ENCODE assay signal across 27 cellular contexts in the genomic region with DNA sequence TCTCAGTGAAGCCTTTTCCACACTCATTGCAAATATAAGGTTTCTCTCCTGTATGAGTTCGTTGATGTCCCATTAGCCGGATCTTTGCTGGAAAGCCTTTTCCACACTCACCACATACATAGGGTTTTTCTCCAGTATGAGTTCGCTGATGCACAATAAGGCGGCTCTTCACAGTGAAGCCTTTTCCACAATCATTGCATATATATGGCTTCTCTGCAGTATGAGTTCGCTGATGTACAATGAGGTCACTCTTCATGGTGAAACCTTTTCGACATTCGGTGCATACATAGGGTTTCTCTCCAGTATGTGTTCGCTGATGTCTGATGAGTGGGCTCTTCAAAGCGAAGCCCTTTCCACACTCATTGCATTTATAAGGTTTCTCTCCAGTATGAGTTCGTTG.
"Had no signal": no experiment of that assay in that cellular context is flagged by ENCODE, and none has a peak within 500 bp of the region (broad histone marks: within the 10 kb centered on the region; RNA-seq: fewer than 3 reads in every experiment).

No MANE protein-coding gene starts in this region.

- H3K27ac ChIP-seq: foreskin keratinocyte, left ventricle myocardium inferior, pancreas, skin epidermis, suprapubic skin, tibial nerve had no signal

- DNase-seq: activated B cell treated with CpG ODN at 0.5 μM for 24 hours; activated CD4-positive, alpha-beta T cell treated with anti-CD3 and anti-CD28 coated beads for 36 hours; activated CD4-positive, alpha-beta T cell treated with anti-CD3 and anti-CD28 coated beads, Interleukin-2, amount 50 U/mL, for 4 hours; activated CD8-positive, alpha-beta memory T cell treated with anti-CD3 and anti-CD28 coated beads for 24 hours; activated CD8-positive, alpha-beta memory T cell treated with anti-CD3 and anti-CD28 coated beads, Interleukin-2, amount 50 U/mL, for 4 hours; activated naive CD4-positive, alpha-beta T cell; activated naive CD8-positive, alpha-beta T cell treated with anti-CD3 and anti-CD28 coated beads, Interleukin-2, amount 10 ng/mL, durations not matched to agents 7 days and 5 days; activated T-cell treated with anti-CD3 and anti-CD28 coated beads, Interleukin-2, amount 50 U/mL, for 24 hours; amygdala; cerebellar nuclear complex; cortex of kidney; immature natural killer cell; left ventricle myocardium inferior; mammary epithelial cell; midbrain; nephron progenitor cell; pancreas; right cardiac atrium; stimulated activated CD4-positive, alpha-beta T cell treated with anti-CD3 and anti-CD28 coated beads, Interleukin-2, amount 100 ng/mL, for 24 hours; stimulated activated naive CD8-positive, alpha-beta T cell treated with anti-CD3 and anti-CD28 coated beads, Interleukin-15, amount 100 ng/mL, for 72 hours; T1000 had no signal

- H3K27me3 ChIP-seq: foreskin keratinocyte, pancreas, suprapubic skin, tibial nerve had no signal

- H3K4me3 ChIP-seq: left ventricle myocardium inferior, pancreas, skin epidermis, suprapubic skin, tibial nerve had no signal

- H3K4me1 ChIP-seq: foreskin keratinocyte, left ventricle myocardium inferior, pancreas, suprapubic skin, tibial nerve had no signal

- ATAC-seq: activated CD4-positive, alpha-beta T cell treated with anti-CD3 and anti-CD28 coated beads for 36 hours; activated T-helper 17 cell treated with anti-CD3 and anti-CD28 coated beads, Interleukin-2, amount 50 U/mL, for 72 hours; foreskin keratinocyte; pancreas; right cardiac atrium; stimulated activated effector memory CD8-positive, alpha-beta T cell treated with anti-CD3 and anti-CD28 coated beads, Interleukin-12 subunit alpha, Interleukin-12 subunit beta, amount 100 ng/mL, for 72 hours; stimulated activated naive CD8-positive, alpha-beta T cell treated with anti-CD3 and anti-CD28 coated beads, Interleukin-15, amount 100 ng/mL, for 72 hours had no signal
